In the genomic region with DNA sequence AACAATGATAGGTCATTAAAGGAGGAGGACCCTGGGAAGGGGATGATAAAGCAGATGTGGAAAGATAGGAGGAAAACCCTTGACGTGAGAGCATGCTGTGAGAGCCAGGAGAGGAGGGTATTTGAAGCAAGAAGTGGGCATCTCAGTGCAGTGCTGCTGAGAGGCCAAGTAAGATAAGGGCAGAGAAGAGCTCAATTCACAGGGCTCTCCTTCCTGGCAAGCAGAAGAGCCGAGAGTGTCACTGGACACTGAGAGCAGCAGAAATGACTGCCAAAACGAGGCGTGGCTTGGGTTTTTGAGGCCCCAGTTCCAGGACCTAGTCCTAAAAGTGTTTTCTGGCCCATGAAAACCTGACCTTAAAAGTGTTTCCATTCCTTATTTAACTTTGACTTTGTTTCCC, we compare ENCODE assay signal across 29 cellular contexts.
"Had no signal": no experiment of that assay in that cellular context is flagged by ENCODE, and none has a peak within 500 bp of the region (broad histone marks: within the 10 kb centered on the region; RNA-seq: fewer than 3 reads in every experiment).

No MANE protein-coding gene starts in this region.

- H3K4me1 ChIP-seq: parathyroid adenoma, psoas muscle, right lobe of liver, sigmoid colon, suprapubic skin, testis, tibial artery, transverse colon, upper lobe of right lung, uterus had no signal

- H3K4me3 ChIP-seq: ovary, psoas muscle, right lobe of liver, sigmoid colon, suprapubic skin, testis, tibial artery, transverse colon, upper lobe of right lung, uterus had no signal

- H3K27me3 ChIP-seq: neutrophil, ovary, right lobe of liver, sigmoid colon, suprapubic skin, testis, tibial artery, transverse colon, upper lobe of right lung, uterus had no signal

- DNase-seq: naive B cell; naive thymus-derived CD8-positive, alpha-beta T cell; nephron progenitor cell; nucleus accumbens; ovary; posterior cingulate gyrus; psoas muscle; right lobe of liver; sigmoid colon; small intestine; stimulated activated CD4-positive, alpha-beta T cell treated with anti-CD3 and anti-CD28 coated beads, Interleukin-12 subunit alpha, Interleukin-12 subunit beta, amount 100 ng/mL, for 4 hours; stimulated activated CD4-positive, alpha-beta T cell treated with anti-CD3 and anti-CD28 coated beads, Interleukin-1b, Interleukin-23, amount 100 ng/mL, for 48 hours; stimulated activated CD4-positive, alpha-beta T cell treated with anti-CD3 and anti-CD28 coated beads, Interleukin-4, amount 100 ng/mL, for 1 hour; stimulated activated CD4-positive, alpha-beta T cell treated with anti-CD3 and anti-CD28 coated beads, Interleukin-4, amount 100 ng/mL, for 4 hours; stimulated activated CD8-positive, alpha-beta memory T cell treated with anti-CD3 and anti-CD28 coated beads, Interleukin-4, amount 100 ng/mL, for 48 hours; stimulated activated naive CD4-positive, alpha-beta T cell; stimulated activated naive CD8-positive, alpha-beta T cell treated with anti-CD3 and anti-CD28 coated beads, Interleukin-15, amount 100 ng/mL, for 72 hours; stimulated activated naive CD8-positive, alpha-beta T cell treated with anti-CD3 and anti-CD28 coated beads, Interleukin-15, Interleukin-2, amounts not matched to agents 100 U/mL and 50 U/mL, for 24 hours; substantia nigra; testis; tibial artery; transverse colon; upper lobe of right lung; uterus had no signal

- H3K27ac ChIP-seq: neutrophil, ovary, parathyroid adenoma, psoas muscle, right lobe of liver, sigmoid colon, suprapubic skin, testis, tibial artery, transverse colon, upper lobe of right lung, uterus had no signal

- ATAC-seq: naive thymus-derived CD8-positive, alpha-beta T cell; natural killer cell treated with Interleukin-12 subunit alpha and Interleukin-12 subunit beta and Interleukin-15 and Interleukin-18, amount 100 ng/mL, for 72 hours; psoas muscle; right lobe of liver; stimulated activated memory B cell treated with anti-CD40 and anti-IgM and Interleukin-4, amounts not matched to agents 10 μg/mL and 1 μg/mL and 100 μg/mL, for 72 hours; stimulated activated naive CD8-positive, alpha-beta T cell treated with anti-CD3 and anti-CD28 coated beads, Interleukin-15, amount 100 ng/mL, for 72 hours; stimulated activated naive CD8-positive, alpha-beta T cell treated with anti-CD3 and anti-CD28 coated beads, Interleukin-15, Interleukin-2, amounts not matched to agents 100 U/mL and 50 U/mL, for 24 hours; upper lobe of right lung had no signal

- H3K79me2 ChIP-seq: parathyroid adenoma had no signal

- H3K36me3 ChIP-seq: neutrophil, ovary, right lobe of liver, sigmoid colon, suprapubic skin, tibial artery, transverse colon, upper lobe of right lung, uterus had no signal

- H3K9me3 ChIP-seq: neutrophil, ovary, psoas muscle, right lobe of liver, sigmoid colon, suprapubic skin, testis, tibial artery, transverse colon, upper lobe of right lung, uterus had no signal

- H2AFZ ChIP-seq: parathyroid adenoma had no signal
